In the genomic region with DNA sequence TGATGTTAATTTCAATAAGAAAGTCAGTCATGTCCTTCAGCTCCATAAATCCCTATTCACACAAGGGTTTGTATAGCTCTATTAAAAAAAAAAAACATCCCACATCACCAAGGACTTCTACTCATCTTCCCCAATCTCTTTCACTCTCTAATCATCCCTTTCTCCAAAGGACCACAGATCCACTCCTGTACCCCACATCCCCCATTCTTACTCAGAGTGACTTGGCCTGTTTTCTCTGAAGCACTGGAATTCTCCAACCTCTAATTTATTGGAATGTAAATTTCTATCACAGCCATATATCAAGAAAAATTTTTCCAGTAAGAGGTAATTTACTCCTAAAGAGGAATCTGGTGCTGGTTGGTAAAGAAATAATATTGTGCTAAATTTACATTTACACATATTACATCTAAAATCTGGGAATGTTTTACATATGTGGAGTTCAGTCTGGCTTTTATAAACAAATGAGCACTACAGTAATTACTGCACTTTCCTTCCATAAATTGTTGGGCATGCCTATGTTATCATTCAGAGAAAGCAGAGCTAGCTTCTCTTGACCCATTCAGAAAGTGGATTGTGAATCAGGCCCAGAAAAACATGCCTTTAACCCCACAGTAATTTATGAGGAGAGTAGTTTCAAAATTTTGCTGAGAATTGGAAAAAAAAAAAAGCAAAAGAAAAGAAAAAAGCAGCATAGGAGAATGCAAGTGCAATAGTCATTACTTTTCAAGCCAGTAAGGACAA, we compare ENCODE assay signal across 15 cellular contexts.
"Had no signal": no experiment of that assay in that cellular context is flagged by ENCODE, and none has a peak within 500 bp of the region (broad histone marks: within the 10 kb centered on the region; RNA-seq: fewer than 3 reads in every experiment).

No MANE protein-coding gene starts in this region.

- FAIRE-seq: endometrium, pancreas had no signal

- H3K36me3 Mint-ChIP-seq: activated naive CD8-positive, alpha-beta T cell treated with anti-CD3 and anti-CD28 coated beads, Interleukin-2, amount 10 ng/mL, durations not matched to agents 7 days and 5 days had no signal

- H3K4me1 ChIP-seq: gastrocnemius medialis, heart right ventricle, left lung, pancreas, thyroid gland had no signal

- H3K4me1 Mint-ChIP-seq: activated naive CD8-positive, alpha-beta T cell treated with anti-CD3 and anti-CD28 coated beads, Interleukin-2, amount 10 ng/mL, durations not matched to agents 7 days and 5 days; neural crest cell had no signal

- H3K9me3 Mint-ChIP-seq: activated naive CD8-positive, alpha-beta T cell treated with anti-CD3 and anti-CD28 coated beads, Interleukin-2, amount 10 ng/mL, durations not matched to agents 7 days and 5 days; neural crest cell had no signal

- H3K9me3 ChIP-seq: esophagus muscularis mucosa, gastrocnemius medialis, heart right ventricle, left lung, pancreas, thyroid gland had no signal

- ATAC-seq: activated T-cell treated with anti-CD3 and anti-CD28 coated beads, Interleukin-2, amount 50 U/mL, for 72 hours; gastrocnemius medialis; heart right ventricle; left lung; pancreas had no signal

- H3K4me3 ChIP-seq: esophagus muscularis mucosa, gastrocnemius medialis, heart right ventricle, left lung, pancreas, thyroid gland had no signal

- H3K27ac ChIP-seq: esophagus muscularis mucosa, gastrocnemius medialis, heart right ventricle, left lung, pancreas, thyroid gland had no signal

- H3K4me3 Mint-ChIP-seq: activated naive CD8-positive, alpha-beta T cell treated with anti-CD3 and anti-CD28 coated beads, Interleukin-2, amount 10 ng/mL, durations not matched to agents 7 days and 5 days; activated T-cell treated with anti-CD3 and anti-CD28 coated beads, Interleukin-2, amount 50 U/mL, for 72 hours; neural crest cell had no signal

- H3K27ac Mint-ChIP-seq: activated naive CD8-positive, alpha-beta T cell treated with anti-CD3 and anti-CD28 coated beads, Interleukin-2, amount 10 ng/mL, durations not matched to agents 7 days and 5 days; activated T-cell treated with anti-CD3 and anti-CD28 coated beads, Interleukin-2, amount 50 U/mL, for 72 hours had no signal

- DNase-seq: activated CD4-positive, CD25-positive, alpha-beta regulatory T cell; activated gamma-delta T cell treated with Interleukin-2 at 50 U/mL for 16 hours; activated naive CD8-positive, alpha-beta T cell treated with anti-CD3 and anti-CD28 coated beads, Interleukin-2, amount 10 ng/mL, durations not matched to agents 7 days and 5 days; activated T-cell treated with anti-CD3 and anti-CD28 coated beads, Interleukin-2, amount 50 U/mL, for 72 hours; aorta; gastrocnemius medialis; heart right ventricle; islet precursor cell; left lung; pancreas; retina; thyroid gland had no signal
